Comparison of ENCODE assay signal across 26 cellular contexts in genomic region chr5:113680534-113680933, GRCh38.
A peak's percentile ranks its signal among the peaks of the same experiment; 100 is the strongest.
DNase-seq lines count a peak whose midpoint lies in the region; ATAC-seq, FAIRE-seq and TF ChIP-seq lines count a peak whose summit lies in the region.
"Had no signal": no experiment of that assay in that cellular context is flagged by ENCODE, and none has a peak within 500 bp of the region (broad histone marks: within the 10 kb centered on the region; RNA-seq: fewer than 3 reads in every experiment).

No MANE protein-coding gene starts in this region.

- no peaks in the 10 kb centered on the region for H3K36me3 Mint-ChIP-seq in mesothelial cell of epicardium
- H3K36me3 Mint-ChIP-seq: CD14-positive monocyte; CD4-positive, alpha-beta memory T cell; CD4-positive, CD25-positive, alpha-beta regulatory T cell; CD8-positive, alpha-beta memory T cell had no signal

- ATAC-seq in right lobe of liver, result peak; percentile 20 to 65 (median 49)
- no peak for ATAC-seq in HepG2
- ATAC-seq: A549, GM12878 had no signal

- peak overlapping the region; percentile 75 for H3K27ac Mint-ChIP-seq in mesothelial cell of epicardium
- H3K27ac Mint-ChIP-seq: CD14-positive monocyte; CD4-positive, alpha-beta memory T cell; CD4-positive, CD25-positive, alpha-beta regulatory T cell had no signal

- DNase-seq in right lobe of liver (no peak), HepG2 (ENCODE audit: low spot score) (no peak), fibroblast of pulmonary artery (ENCODE audit: low read depth) (peak; percentile 8), mesothelial cell of epicardium (ENCODE audit: low spot score in 2 of 2, unreplicated experiment in 2 of 2) (no peak), hippocampal formation (lab: John Stamatoyannopoulos, UW) (no peak), AG20443 (ENCODE audit: low spot score) (no peak)
- DNase-seq: BE2C; C1 segment of cervical spinal cord; CD4-positive, alpha-beta memory T cell; CD4-positive, CD25-positive, alpha-beta regulatory T cell; CD8-positive, alpha-beta memory T cell; COR-L47; DMS 273 treated with DMSO at 0.1 percent for 48 hours; DMS153; DMS53; DMS79; DND-41; EL; GDM1 had no signal

- BruUV-seq in HepG2 (replicated peaks; lab: Mats Ljungman, UMichigan), result no TSS peak

- no peak for TF ChIP-seq RAD21 in HepG2 (CRISPR knock-in tag; IDR thresholded peaks at IDR 0.05)

- no peaks in the 10 kb centered on the region for H3K9me3 ChIP-seq in right lobe of liver
- no peaks in the 10 kb centered on the region for H3K9me3 ChIP-seq in HepG2 (ENCODE audit: low read length)
- H3K9me3 ChIP-seq: A549, BE2C, BLaER1 had no signal

- H3K36me3 ChIP-seq in right lobe of liver (no peaks in the 10 kb centered on the region), HepG2 (replicated peaks in 1 of 2; ENCODE audit: control insufficient read depth in 1 of 2, insufficient read depth in 2 of 2, low read length in 2 of 2) (no peaks in the 10 kb centered on the region)
- H3K36me3 ChIP-seq: BE2C, BLaER1 had no signal

- H4K20me1 ChIP-seq in HepG2 (ENCODE audit: insufficient read depth, low read length), result no peaks in the 10 kb centered on the region
- H4K20me1 ChIP-seq: BLaER1 had no signal

- H3K4me2 ChIP-seq in HepG2 (ENCODE audit: low read depth, low read length), result no peak overlapping the region
- H3K4me2 ChIP-seq: A549, BLaER1 had no signal

- H3K4me1 Mint-ChIP-seq in mesothelial cell of epicardium, result peaks cover 24% of the 10 kb centered on the region
- H3K4me1 Mint-ChIP-seq: CD14-positive monocyte; CD4-positive, alpha-beta memory T cell; CD4-positive, CD25-positive, alpha-beta regulatory T cell; CD8-positive, alpha-beta memory T cell had no signal

- intact Hi-C loops in right lobe of liver (cut with DNase I), result no loop called here
- intact Hi-C loops in HepG2 (cut with micrococcal nuclease; ENCODE audit: unreplicated experiment), result no loop called here

- 45% methylated on average over 2 of the region's 2 CpGs for WGBS in right lobe of liver (ENCODE audit: insufficient coverage, low coverage, low lambda C conversion rate, missing lambda C conversion rate)
- WGBS in HepG2 (ENCODE audit: low lambda C conversion rate), result 36% methylated on average over 2 of the region's 2 CpGs

- POLR2A ChIA-PET in HepG2 (lab: Yijun Ruan, JAX), result no interaction called here

- in situ Hi-C loops in HepG2 (cut with HindIII; ENCODE audit: extremely low pct_ligation_motif_present, low pct_unique_long_range_greater_than_20kb), result no loop called here

- H3K27me3 Mint-ChIP-seq in mesothelial cell of epicardium (ENCODE audit: low read depth), result no peaks in the 10 kb centered on the region

- TF ChIP-seq EP300 in HepG2 (IDR thresholded peaks at IDR 0.05; ENCODE audit: low read depth in 2 of 2, low read length in 2 of 2) (no peak), HepG2 (CRISPR knock-in tag; IDR thresholded peaks at IDR 0.05; ENCODE audit: borderline replicate concordance) (no peak)

- no peak overlapping the region for H3K9ac ChIP-seq in HepG2 (ENCODE audit: insufficient read depth, low read depth, low read length)
- H3K9ac ChIP-seq: BLaER1 had no signal

- TF ChIP-seq POLR2A in right lobe of liver (IDR thresholded peaks at IDR 0.05), result no peak
- TF ChIP-seq POLR2A in HepG2 (IDR thresholded peaks at IDR 0.05; ENCODE audit: insufficient read depth in 1 of 2, low read depth in 2 of 2, low read length in 2 of 2), result no peak

- no peaks in the 10 kb centered on the region for H3K27me3 ChIP-seq in right lobe of liver
- no peaks in the 10 kb centered on the region for H3K27me3 ChIP-seq in HepG2 (ENCODE audit: control insufficient read depth in 1 of 2, insufficient read depth in 2 of 2, low read length in 2 of 2)
- H3K27me3 ChIP-seq: BLaER1 had no signal

- H3K4me3 Mint-ChIP-seq in mesothelial cell of epicardium, result no peak overlapping the region
- H3K4me3 Mint-ChIP-seq: CD14-positive monocyte; CD4-positive, alpha-beta memory T cell; CD4-positive, CD25-positive, alpha-beta regulatory T cell; CD8-positive, alpha-beta memory T cell had no signal

- no peak for FAIRE-seq in HepG2 (lab: Jason Lieb, UNC)
- FAIRE-seq: A549, GM12878, GM12892, GM18507 had no signal

- no peak overlapping the region for H3K4me3 ChIP-seq in right lobe of liver
- no peak overlapping the region for H3K4me3 ChIP-seq in HepG2 (replicated peaks in 1 of 3; ENCODE audit: insufficient read depth in 1 of 3, low read depth in 2 of 3, low read length in 3 of 3)
- H3K4me3 ChIP-seq in fibroblast of pulmonary artery (replicated peaks; ENCODE audit: low read depth, low read length), result no peak overlapping the region
- H3K4me3 ChIP-seq: A549, BLaER1, GM12878 had no signal

- H3K79me2 ChIP-seq in HepG2 (ENCODE audit: insufficient read depth, low read length), result no peaks in the 10 kb centered on the region

- H3K4me1 ChIP-seq in right lobe of liver, result no peaks in the 10 kb centered on the region
- H3K4me1 ChIP-seq in HepG2 (ENCODE audit: insufficient read depth, low read length), result no peaks in the 10 kb centered on the region
- H3K4me1 ChIP-seq: A549, BE2C, BLaER1 had no signal

- no peak for TF ChIP-seq CTCF in right lobe of liver (IDR thresholded peaks at IDR 0.05)
- no peak for TF ChIP-seq CTCF in HepG2 (CRISPR knock-in tag; IDR thresholded peaks at IDR 0.05)
- no peak for TF ChIP-seq CTCF in fibroblast of pulmonary artery (IDR thresholded peaks at IDR 0.05; ENCODE audit: low read length, missing control alignments)
- no peak for TF ChIP-seq CTCF in mesothelial cell of epicardium (IDR thresholded peaks at IDR 0.05; ENCODE audit: unreplicated experiment)

- CTCF ChIA-PET in HepG2 (lab: Yijun Ruan, JAX; ENCODE audit: low intra/inter-chr PET ratio, low total read pairs), result no interaction called here

- no peak overlapping the region for H2AFZ ChIP-seq in HepG2 (ENCODE audit: low read length)

- H3K9me3 Mint-ChIP-seq in mesothelial cell of epicardium, result no peaks in the 10 kb centered on the region
- H3K9me3 Mint-ChIP-seq: CD14-positive monocyte; CD4-positive, alpha-beta memory T cell; CD4-positive, CD25-positive, alpha-beta regulatory T cell; CD8-positive, alpha-beta memory T cell had no signal

- H3K27ac ChIP-seq in right lobe of liver (no peak overlapping the region), HepG2 (ENCODE audit: extremely low read length, insufficient read depth, low read length) (no peak overlapping the region)
- H3K27ac ChIP-seq: 22Rv1, A549, BLaER1 had no signal

TF ChIP-seq in HepG2, 621 proteins besides CTCF, POLR2A, EP300 and RAD21:
- TF ChIP-seq ZBTB34 (CRISPR knock-in tag; IDR thresholded peaks at IDR 0.05), result no peak
- TF ChIP-seq ZNF710 (CRISPR knock-in tag; IDR thresholded peaks at IDR 0.05; ENCODE audit: borderline replicate concordance), result no peak
- TF ChIP-seq ZNF468 (CRISPR knock-in tag; IDR thresholded peaks at IDR 0.05), result no peak
- TF ChIP-seq KDM4B (CRISPR knock-in tag; IDR thresholded peaks at IDR 0.05), result no peak
- no peak for TF ChIP-seq CERS6 (CRISPR knock-in tag; IDR thresholded peaks at IDR 0.05)
- no peak for TF ChIP-seq NONO (IDR thresholded peaks at IDR 0.05)
- no peak for TF ChIP-seq NONO (CRISPR knock-in tag; conservative IDR thresholded peaks at IDR 0.05)
- no peak for TF ChIP-seq MTF2 (CRISPR knock-in tag; IDR thresholded peaks at IDR 0.05; ENCODE audit: borderline replicate concordance)
- TF ChIP-seq ZNF354B (CRISPR knock-in tag; IDR thresholded peaks at IDR 0.05), result no peak
